17 cellular contexts compared by ENCODE assay signal in genomic region chr10:124468624-124469023, GRCh38. TPM values are rescaled to one million over a fixed set of nuclear protein-coding genes. Genes with fewer than 3 reads are reported as not detected.
DNase-seq lines count a peak whose midpoint lies in the region; ATAC-seq and TF ChIP-seq lines count a peak whose summit lies in the region.
"Had no signal": no experiment of that assay in that cellular context is flagged by ENCODE, and none has a peak within 500 bp of the region (broad histone marks: within the 10 kb centered on the region; RNA-seq: fewer than 3 reads in every experiment).

No MANE protein-coding gene starts in this region.

- ATAC-seq in right lobe of liver = peak in 2 of 4 donors; percentile 5 to 15
- ATAC-seq in HG03565 (IDR thresholded peaks at IDR 0.05; ENCODE audit: unreplicated experiment) = no peak
- ATAC-seq: GM12878 had no signal

- H3K27ac ChIP-seq in angular gyrus (ENCODE audit: low read depth, low read length) (peak overlapping the region; percentile 40), right lobe of liver (peak overlapping the region in 2 of 3 donors; percentile 84 to 90), rectal smooth muscle tissue (ENCODE audit: low read depth, low read length) (peak overlapping the region; percentile 55)
- H3K27ac ChIP-seq: 22Rv1, BLaER1, GM23248, HL-60 had no signal

- H3K27me3 ChIP-seq in Caco-2 (replicated peaks; ENCODE audit: control insufficient read depth, insufficient read depth, low read length) = no peaks in the 10 kb centered on the region
- no peaks in the 10 kb centered on the region for H3K27me3 ChIP-seq in right lobe of liver
- H3K27me3 ChIP-seq in rectal smooth muscle tissue (ENCODE audit: control insufficient read depth, insufficient read depth, low read length) = no peaks in the 10 kb centered on the region
- H3K27me3 ChIP-seq: BLaER1 had no signal

- 38% methylated on average over 5 of the region's 13 CpGs for WGBS in right lobe of liver (ENCODE audit: insufficient coverage, low coverage, low lambda C conversion rate, missing lambda C conversion rate)

- H3K4me1 ChIP-seq in Caco-2 = peaks cover 19% of the 10 kb centered on the region
- peaks cover 0 to 75% (median 27%) of the 10 kb centered on the region in 4 donors for H3K4me1 ChIP-seq in right lobe of liver
- peaks cover 5% of the 10 kb centered on the region for H3K4me1 ChIP-seq in rectal smooth muscle tissue (ENCODE audit: control insufficient read depth, insufficient read depth, low read length)

- BruUV-seq in Caco-2 (replicated peaks; lab: Mats Ljungman, UMichigan) = no TSS peak

- H3K9me3 Mint-ChIP-seq in Caco-2 (ENCODE audit: unreplicated experiment) (no peaks in the 10 kb centered on the region), nephron progenitor cell (no peaks in the 10 kb centered on the region)
- H3K9me3 Mint-ChIP-seq: H9 had no signal

- no peak for TF ChIP-seq POLR2A in right lobe of liver (IDR thresholded peaks at IDR 0.05)

- H3K27me3 Mint-ChIP-seq in Caco-2 (ENCODE audit: insufficient read depth, unreplicated experiment) = no peaks in the 10 kb centered on the region
- H3K27me3 Mint-ChIP-seq in nephron progenitor cell (ENCODE audit: low read depth, poor library complexity) = peaks cover 14% of the 10 kb centered on the region

- no peak overlapping the region for H3K9ac ChIP-seq in rectal smooth muscle tissue (ENCODE audit: low read length)
- H3K9ac ChIP-seq: BLaER1, GM23248 had no signal

- H3K9me3 ChIP-seq in Caco-2 (no peaks in the 10 kb centered on the region), right lobe of liver (no peaks in the 10 kb centered on the region)
- H3K9me3 ChIP-seq: BLaER1 had no signal

- peaks cover 38% of the 10 kb centered on the region for H3K4me1 Mint-ChIP-seq in Caco-2 (ENCODE audit: low read depth, unreplicated experiment)
- H3K4me1 Mint-ChIP-seq in nephron progenitor cell = peaks cover 43% of the 10 kb centered on the region

- CTCF ChIA-PET in Caco-2 (lab: Charles Lee) = no interaction called here

- H3K36me3 ChIP-seq in Caco-2 (ENCODE audit: control insufficient read depth, insufficient read depth, low read length) (no peaks in the 10 kb centered on the region; the same call in none of the 2 replicates), right lobe of liver (no peaks in the 10 kb centered on the region), rectal smooth muscle tissue (ENCODE audit: control insufficient read depth, insufficient read depth, low read length) (no peaks in the 10 kb centered on the region)
- H3K36me3 ChIP-seq: BLaER1 had no signal

- intact Hi-C loops in Caco-2 (cut with micrococcal nuclease; ENCODE audit: unreplicated experiment) (no loop called here), right lobe of liver (cut with DNase I) (no loop called here)

- H3K36me3 Mint-ChIP-seq in Caco-2 (ENCODE audit: insufficient read depth, unreplicated experiment) = peaks cover 16% of the 10 kb centered on the region
- no peaks in the 10 kb centered on the region for H3K36me3 Mint-ChIP-seq in nephron progenitor cell (ENCODE audit: low read depth)

- no peak for TF ChIP-seq CTCF in Caco-2 (IDR thresholded peaks at IDR 0.05; ENCODE audit: insufficient read depth in 1 of 2, low read depth in 1 of 2, low read length in 1 of 2, severe bottlenecking in 1 of 2, unreplicated experiment in 1 of 2)
- no peak for TF ChIP-seq CTCF in right lobe of liver (IDR thresholded peaks at IDR 0.05)
- TF ChIP-seq CTCF in nephron progenitor cell (IDR thresholded peaks at IDR 0.05) = no peak

- POLR2A ChIA-PET in Caco-2 (lab: Charles Lee) = no interaction called here

- DNase-seq in Caco-2 = no peak
- DNase-seq in right lobe of liver = peak in 1 of 3 donors; percentile 73
- DNase-seq in COLO668 (lab: John Stamatoyannopoulos, UW; ENCODE audit: unreplicated experiment) = no peak
- DNase-seq in nephron progenitor cell = no peak
- DNase-seq in amniotic stem cell (lab: John Stamatoyannopoulos, UW) = no peak
- DNase-seq: DMS79, GM23248, H9, KBM-7 had no signal

- peak overlapping the region; percentile 35 for H3K27ac Mint-ChIP-seq in Caco-2 (ENCODE audit: unreplicated experiment)
- no peak overlapping the region for H3K27ac Mint-ChIP-seq in nephron progenitor cell

- H3K4me3 ChIP-seq in Caco-2 (ENCODE audit: low read depth, low read length) = no peak overlapping the region
- no peak overlapping the region for H3K4me3 ChIP-seq in right lobe of liver
- H3K4me3 ChIP-seq in rectal smooth muscle tissue (ENCODE audit: low read length) = no peak overlapping the region
- H3K4me3 ChIP-seq: BLaER1, GM12878, GM23248 had no signal

- H3K4me3 Mint-ChIP-seq in Caco-2 (ENCODE audit: unreplicated experiment) (no peak overlapping the region), nephron progenitor cell (no peak overlapping the region)

RNA-seq across cellular contexts. Expression of gene LHPP, which starts 7.0 kb away (rescaled TPM):
- total RNA-seq in Caco-2 (2022) = 10.5 and 15.9 TPM in 2 replicates
- total RNA-seq in right lobe of liver = 10 to 100 TPM; 19.3 to 56.3 (median 36.3) TPM

RNA-seq across cellular contexts. Expression of gene NKX1-2, which starts 18.8 kb away (rescaled TPM):
- total RNA-seq in Caco-2 (2022) = 2.0 and 2.8 TPM in 2 replicates
- not detected for total RNA-seq in right lobe of liver
- total RNA-seq: A673, GM12878, GM23248 had no signal

RNA-seq across cellular contexts. Expression of gene OAT, which starts 49.9 kb away (rescaled TPM):
- total RNA-seq in Caco-2 (2022) (312 and 316 TPM in 2 replicates), right lobe of liver (10 to 100 TPM in 4 of 6 experiments, 1 to 10 TPM in 2; 5.2 to 43.8 (median 20.1) TPM)
